ENCODE assay signal across 8 cellular contexts in the genomic region with DNA sequence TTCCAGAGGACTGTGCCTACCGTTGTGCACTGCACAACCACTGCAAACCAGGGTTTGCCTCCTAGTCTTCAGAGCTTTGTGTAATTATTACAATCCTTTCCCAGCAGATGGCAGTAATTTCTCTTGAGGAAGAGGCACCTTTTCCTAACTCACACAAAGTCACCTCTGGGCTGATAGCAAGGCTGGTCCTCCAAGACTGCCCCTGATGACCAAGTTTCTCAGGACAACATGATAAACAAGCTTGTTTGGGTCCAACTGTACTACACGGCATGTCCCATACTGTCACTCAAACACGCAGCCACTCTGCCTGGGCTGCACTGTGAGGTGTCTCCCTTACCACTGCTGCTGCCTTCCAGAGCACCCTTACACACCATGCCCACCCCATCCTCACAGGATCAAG. TPM values are rescaled to one million over a fixed set of nuclear protein-coding genes. Genes with fewer than 3 reads are reported as not detected.
DNase-seq lines count a peak whose midpoint lies in the region; ATAC-seq and TF ChIP-seq lines count a peak whose summit lies in the region.

No MANE protein-coding gene starts in this region.

- intact Hi-C loops in PC-9 (cut with micrococcal nuclease; ENCODE audit: unreplicated experiment), result loop anchor here (5.0 kb wide), 2 partner anchors 124 to 209 kb away; no protein-coding TSS in a partner anchor

- H3K36me3 ChIP-seq in PC-9 (ENCODE audit: low read depth), result no peaks in the 10 kb centered on the region

- DNase-seq in COLO668 (lab: John Stamatoyannopoulos, UW; ENCODE audit: unreplicated experiment), result peak; percentile 51
- DNase-seq in HT1080 (ENCODE audit: low read depth), result peak; percentile 62
- DNase-seq in PC-9, result peak in 1 of 2 experiments; percentile 45
- DNase-seq in epithelial cell of esophagus (ENCODE audit: low read depth), result peak; percentile 59
- DNase-seq in nephron progenitor cell, result peak; percentile 8

- peaks cover 9% of the 10 kb centered on the region for H3K4me1 ChIP-seq in PC-9 (replicated peaks; ENCODE audit: insufficient read depth)

- peaks cover 10% of the 10 kb centered on the region for H3K36me3 Mint-ChIP-seq in nephron progenitor cell (ENCODE audit: low read depth)

- no peak overlapping the region for H3K4me3 Mint-ChIP-seq in nephron progenitor cell

- no TSS peak for BruUV-seq in PC-9 (replicated peaks; lab: Mats Ljungman, UMichigan)

- ATAC-seq in GM18870 (IDR thresholded peaks at IDR 0.05; ENCODE audit: unreplicated experiment) (peak; percentile 50), GM21619 (IDR thresholded peaks at IDR 0.05; ENCODE audit: unreplicated experiment) (no peak), HG02678 (IDR thresholded peaks at IDR 0.05; ENCODE audit: unreplicated experiment) (no peak)

- no peaks in the 10 kb centered on the region for H3K9me3 ChIP-seq in PC-9 (ENCODE audit: insufficient read depth, low read depth)

- H3K27ac ChIP-seq in PC-9, result no peak overlapping the region

- H3K9me3 Mint-ChIP-seq in nephron progenitor cell, result no peaks in the 10 kb centered on the region

- H3K27me3 Mint-ChIP-seq in nephron progenitor cell (ENCODE audit: low read depth, poor library complexity), result peaks cover 4% of the 10 kb centered on the region

- H2AFZ ChIP-seq in PC-9, result no peak overlapping the region

- H3K27me3 ChIP-seq in PC-9 (ENCODE audit: insufficient read depth, low read depth), result no peaks in the 10 kb centered on the region

- TF ChIP-seq CTCF in PC-9 (conservative IDR thresholded peaks at IDR 0.05) (peak; percentile 65), epithelial cell of esophagus (IDR thresholded peaks at IDR 0.05; ENCODE audit: insufficient read depth, low read depth, low read length, missing control alignments) (peak; percentile 56), nephron progenitor cell (IDR thresholded peaks at IDR 0.05) (peak; percentile 50)

- H3K4me3 ChIP-seq in PC-9 (no peak overlapping the region), epithelial cell of esophagus (ENCODE audit: low read length) (no peak overlapping the region)

- H4K20me1 ChIP-seq in PC-9 (ENCODE audit: insufficient read depth), result no peaks in the 10 kb centered on the region

- POLR2A ChIA-PET in PC-9 (lab: Charles Lee; ENCODE audit: unreplicated experiment), result no interaction called here

- no peak overlapping the region for H3K27ac Mint-ChIP-seq in nephron progenitor cell

- H3K4me1 Mint-ChIP-seq in nephron progenitor cell, result no peaks in the 10 kb centered on the region

- H3F3A ChIP-seq in PC-9 (ENCODE audit: insufficient read depth, low read depth), result no peaks in the 10 kb centered on the region; the same call in 1 of the 2 replicates

- H3K4me2 ChIP-seq in PC-9, result no peak overlapping the region

- CTCF ChIA-PET in PC-9 (lab: Charles Lee), result interaction anchor here (0.7 to 1.1 kb wide), 3 partner anchors 23 to 123 kb away, joined by 3 read pairs; no protein-coding TSS in a partner anchor

- H3K79me2 ChIP-seq in PC-9 (ENCODE audit: low read depth), result no peaks in the 10 kb centered on the region

- no peaks in the 10 kb centered on the region for H3K9me2 ChIP-seq in PC-9 (ENCODE audit: insufficient read depth)

RNA-seq across cellular contexts. Expression of gene RFXAP, which starts 39.3 kb away (rescaled TPM):
- total RNA-seq in HT1080 (2014; rRNA removed; shearing (Covaris generic)), result 2.0 and 2.3 TPM in 2 replicates
- polyA plus RNA-seq in HT1080 (2015; cell fraction: cytosol; rRNA removed), result 7.7 and 8.3 TPM in 2 replicates
- 13.6 and 14.1 TPM in 2 replicates for polyA plus RNA-seq in HT1080 (2015; cell fraction: nucleus; rRNA removed)
- 3.9 and 5.6 TPM in 2 replicates for total RNA-seq in PC-9 (2021)
